ENCODE assay signal across 21 cellular contexts in the genomic region with DNA sequence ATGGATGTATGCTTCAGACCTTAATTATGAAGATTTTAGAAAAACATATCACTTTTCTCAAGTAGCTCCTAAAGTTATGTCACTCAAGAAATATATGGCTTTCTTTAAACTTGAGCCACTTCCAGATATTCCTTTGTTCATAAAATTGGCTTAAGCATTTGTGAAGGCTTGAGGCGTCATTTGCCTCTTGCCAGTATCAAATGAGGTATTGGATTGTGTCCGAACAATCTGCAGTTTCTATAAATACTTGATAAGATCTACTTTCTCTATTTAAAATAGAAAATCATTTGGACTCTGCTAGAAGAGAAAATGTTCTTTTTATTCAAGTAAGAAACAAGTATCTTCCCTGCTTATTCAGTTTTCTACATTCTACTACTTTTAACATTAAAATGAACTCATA.
"Had no signal": no experiment of that assay in that cellular context is flagged by ENCODE, and none has a peak within 500 bp of the region (broad histone marks: within the 10 kb centered on the region; RNA-seq: fewer than 3 reads in every experiment).

No MANE protein-coding gene starts in this region.

- DNase-seq: natural killer cell; occipital lobe; ovary; posterior cingulate gyrus; psoas muscle; right cardiac atrium; right lobe of liver; sigmoid colon; small intestine; stimulated activated CD4-positive, alpha-beta T cell treated with anti-CD3 and anti-CD28 coated beads, Interleukin-15, amount 100 ng/mL, for 24 hours; stimulated activated CD4-positive, alpha-beta T cell treated with anti-CD3 and anti-CD28 coated beads, Interleukin-2, amount 100 ng/mL, for 24 hours; stimulated activated CD4-positive, alpha-beta T cell treated with anti-CD3 and anti-CD28 coated beads, Interleukin-2, amount 100 ng/mL, for 48 hours; stimulated activated CD4-positive, alpha-beta T cell treated with anti-CD3 and anti-CD28 coated beads, Interleukin-4, amount 100 ng/mL, for 24 hours; stimulated activated naive B cell treated with anti-CD40 and anti-IgM and Interleukin-4, amounts not matched to agents 10 μg/mL and 1 μg/mL and 100 μg/mL, for 72 hours; stimulated activated naive CD4-positive, alpha-beta T cell treated with Interleukin-2 at 50 U/mL for 16 hours; stomach; testis; tibial artery; transverse colon; upper lobe of right lung; uterus had no signal
